ENCODE assay signal across 2 cellular contexts in genomic region chr6:114083251-114083650, GRCh38.
TF ChIP-seq lines count a peak whose summit lies in the region.

No MANE protein-coding gene starts in this region.

TF ChIP-seq in GM23338, 12 proteins besides CTCF, POLR2A, EP300 and RAD21 (continued from another document):
- TF ChIP-seq, protein P1, sequence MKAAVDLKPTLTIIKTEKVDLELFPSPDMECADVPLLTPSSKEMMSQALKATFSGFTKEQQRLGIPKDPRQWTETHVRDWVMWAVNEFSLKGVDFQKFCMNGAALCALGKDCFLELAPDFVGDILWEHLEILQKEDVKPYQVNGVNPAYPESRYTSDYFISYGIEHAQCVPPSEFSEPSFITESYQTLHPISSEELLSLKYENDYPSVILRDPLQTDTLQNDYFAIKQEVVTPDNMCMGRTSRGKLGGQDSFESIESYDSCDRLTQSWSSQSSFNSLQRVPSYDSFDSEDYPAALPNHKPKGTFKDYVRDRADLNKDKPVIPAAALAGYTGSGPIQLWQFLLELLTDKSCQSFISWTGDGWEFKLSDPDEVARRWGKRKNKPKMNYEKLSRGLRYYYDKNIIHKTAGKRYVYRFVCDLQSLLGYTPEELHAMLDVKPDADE (IDR thresholded peaks at IDR 0.05): no peak
- TF ChIP-seq STAT1 (IDR thresholded peaks at IDR 0.05; ENCODE audit: unreplicated experiment) (no peak), ZNF462 (CRISPR knock-in tag; IDR thresholded peaks at IDR 0.05) (no peak), ZNF114 (CRISPR knock-in tag; IDR thresholded peaks at IDR 0.05) (no peak), POLR2AphosphoS5 (IDR thresholded peaks at IDR 0.05; ENCODE audit: low read depth) (no peak), CREB1 (CRISPR knock-in tag; IDR thresholded peaks at IDR 0.05; ENCODE audit: low read depth) (no peak)
- TF ChIP-seq, protein P2, sequence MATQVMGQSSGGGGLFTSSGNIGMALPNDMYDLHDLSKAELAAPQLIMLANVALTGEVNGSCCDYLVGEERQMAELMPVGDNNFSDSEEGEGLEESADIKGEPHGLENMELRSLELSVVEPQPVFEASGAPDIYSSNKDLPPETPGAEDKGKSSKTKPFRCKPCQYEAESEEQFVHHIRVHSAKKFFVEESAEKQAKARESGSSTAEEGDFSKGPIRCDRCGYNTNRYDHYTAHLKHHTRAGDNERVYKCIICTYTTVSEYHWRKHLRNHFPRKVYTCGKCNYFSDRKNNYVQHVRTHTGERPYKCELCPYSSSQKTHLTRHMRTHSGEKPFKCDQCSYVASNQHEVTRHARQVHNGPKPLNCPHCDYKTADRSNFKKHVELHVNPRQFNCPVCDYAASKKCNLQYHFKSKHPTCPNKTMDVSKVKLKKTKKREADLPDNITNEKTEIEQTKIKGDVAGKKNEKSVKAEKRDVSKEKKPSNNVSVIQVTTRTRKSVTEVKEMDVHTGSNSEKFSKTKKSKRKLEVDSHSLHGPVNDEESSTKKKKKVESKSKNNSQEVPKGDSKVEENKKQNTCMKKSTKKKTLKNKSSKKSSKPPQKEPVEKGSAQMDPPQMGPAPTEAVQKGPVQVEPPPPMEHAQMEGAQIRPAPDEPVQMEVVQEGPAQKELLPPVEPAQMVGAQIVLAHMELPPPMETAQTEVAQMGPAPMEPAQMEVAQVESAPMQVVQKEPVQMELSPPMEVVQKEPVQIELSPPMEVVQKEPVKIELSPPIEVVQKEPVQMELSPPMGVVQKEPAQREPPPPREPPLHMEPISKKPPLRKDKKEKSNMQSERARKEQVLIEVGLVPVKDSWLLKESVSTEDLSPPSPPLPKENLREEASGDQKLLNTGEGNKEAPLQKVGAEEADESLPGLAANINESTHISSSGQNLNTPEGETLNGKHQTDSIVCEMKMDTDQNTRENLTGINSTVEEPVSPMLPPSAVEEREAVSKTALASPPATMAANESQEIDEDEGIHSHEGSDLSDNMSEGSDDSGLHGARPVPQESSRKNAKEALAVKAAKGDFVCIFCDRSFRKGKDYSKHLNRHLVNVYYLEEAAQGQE (IDR thresholded peaks at IDR 0.05; ENCODE audit: unreplicated experiment): no peak

TF ChIP-seq in WTC11, 78 proteins besides CTCF, POLR2A, EP300 and RAD21 (continued from another document):
- no peak for TF ChIP-seq ATF2 (CRISPR knock-in tag; IDR thresholded peaks at IDR 0.05; ENCODE audit: borderline replicate concordance, low read depth)
- no peak for TF ChIP-seq GRHL2 (CRISPR knock-in tag; IDR thresholded peaks at IDR 0.05; ENCODE audit: insufficient replicate concordance, severe bottlenecking)
- TF ChIP-seq FOXP1 (CRISPR knock-in tag; IDR thresholded peaks at IDR 0.05; ENCODE audit: borderline replicate concordance): no peak
- TF ChIP-seq NFYB (CRISPR knock-in tag; conservative IDR thresholded peaks at IDR 0.05; ENCODE audit: low read depth): no peak
- no peak for TF ChIP-seq ZNF263 (CRISPR knock-in tag; IDR thresholded peaks at IDR 0.05; ENCODE audit: low read depth)
- TF ChIP-seq AR (CRISPR knock-in tag; IDR thresholded peaks at IDR 0.05): no peak
- no peak for TF ChIP-seq TP53 (CRISPR knock-in tag; IDR thresholded peaks at IDR 0.05)
- no peak for TF ChIP-seq SOX15 (CRISPR knock-in tag; IDR thresholded peaks at IDR 0.05)
- TF ChIP-seq, protein P3, sequence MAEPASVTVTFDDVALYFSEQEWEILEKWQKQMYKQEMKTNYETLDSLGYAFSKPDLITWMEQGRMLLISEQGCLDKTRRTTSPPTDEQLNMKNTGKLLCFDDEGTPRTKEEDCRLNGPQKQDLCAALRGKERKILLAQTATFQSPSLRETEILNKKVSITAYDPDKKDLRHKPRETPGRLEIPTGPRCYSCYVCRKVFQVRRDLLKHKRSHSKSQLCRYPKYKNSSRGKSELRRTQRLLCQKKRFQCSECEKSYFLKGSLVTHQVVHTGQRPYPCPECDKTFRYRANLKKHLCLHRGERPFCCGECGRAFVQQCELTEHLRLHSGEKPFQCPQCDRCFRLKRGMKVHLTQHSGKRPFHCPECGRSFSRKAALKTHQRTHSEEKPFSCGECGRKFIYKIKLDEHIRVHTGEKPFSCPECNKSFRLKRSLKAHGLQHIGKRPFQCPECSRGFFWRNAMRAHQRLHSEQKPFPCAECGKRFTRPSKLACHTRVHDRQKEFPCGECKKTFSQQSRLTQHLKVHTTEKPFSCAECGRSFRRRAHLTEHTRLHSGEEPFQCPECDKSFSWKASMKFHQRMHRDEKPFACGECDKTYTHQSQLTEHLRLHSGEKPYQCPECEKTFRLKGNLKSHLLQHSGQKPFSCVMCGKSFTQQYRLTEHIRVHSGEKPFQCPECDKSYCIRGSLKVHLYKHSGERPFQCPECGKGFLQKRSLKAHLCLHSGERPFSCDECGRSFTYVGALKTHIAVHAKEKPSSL (CRISPR knock-in tag; conservative IDR thresholded peaks at IDR 0.05): no peak
- TF ChIP-seq, protein P4, sequence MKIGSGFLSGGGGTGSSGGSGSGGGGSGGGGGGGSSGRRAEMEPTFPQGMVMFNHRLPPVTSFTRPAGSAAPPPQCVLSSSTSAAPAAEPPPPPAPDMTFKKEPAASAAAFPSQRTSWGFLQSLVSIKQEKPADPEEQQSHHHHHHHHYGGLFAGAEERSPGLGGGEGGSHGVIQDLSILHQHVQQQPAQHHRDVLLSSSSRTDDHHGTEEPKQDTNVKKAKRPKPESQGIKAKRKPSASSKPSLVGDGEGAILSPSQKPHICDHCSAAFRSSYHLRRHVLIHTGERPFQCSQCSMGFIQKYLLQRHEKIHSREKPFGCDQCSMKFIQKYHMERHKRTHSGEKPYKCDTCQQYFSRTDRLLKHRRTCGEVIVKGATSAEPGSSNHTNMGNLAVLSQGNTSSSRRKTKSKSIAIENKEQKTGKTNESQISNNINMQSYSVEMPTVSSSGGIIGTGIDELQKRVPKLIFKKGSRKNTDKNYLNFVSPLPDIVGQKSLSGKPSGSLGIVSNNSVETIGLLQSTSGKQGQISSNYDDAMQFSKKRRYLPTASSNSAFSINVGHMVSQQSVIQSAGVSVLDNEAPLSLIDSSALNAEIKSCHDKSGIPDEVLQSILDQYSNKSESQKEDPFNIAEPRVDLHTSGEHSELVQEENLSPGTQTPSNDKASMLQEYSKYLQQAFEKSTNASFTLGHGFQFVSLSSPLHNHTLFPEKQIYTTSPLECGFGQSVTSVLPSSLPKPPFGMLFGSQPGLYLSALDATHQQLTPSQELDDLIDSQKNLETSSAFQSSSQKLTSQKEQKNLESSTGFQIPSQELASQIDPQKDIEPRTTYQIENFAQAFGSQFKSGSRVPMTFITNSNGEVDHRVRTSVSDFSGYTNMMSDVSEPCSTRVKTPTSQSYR (CRISPR knock-in tag; IDR thresholded peaks at IDR 0.05): no peak
- TF ChIP-seq ZNF671 (CRISPR knock-in tag; IDR thresholded peaks at IDR 0.05): no peak
- TF ChIP-seq NR2C2 (CRISPR knock-in tag; IDR thresholded peaks at IDR 0.05): no peak
- TF ChIP-seq HMGA2 (CRISPR knock-in tag; IDR thresholded peaks at IDR 0.05): no peak
- TF ChIP-seq E2F5 (CRISPR knock-in tag; IDR thresholded peaks at IDR 0.05): no peak
